In the genomic region with DNA sequence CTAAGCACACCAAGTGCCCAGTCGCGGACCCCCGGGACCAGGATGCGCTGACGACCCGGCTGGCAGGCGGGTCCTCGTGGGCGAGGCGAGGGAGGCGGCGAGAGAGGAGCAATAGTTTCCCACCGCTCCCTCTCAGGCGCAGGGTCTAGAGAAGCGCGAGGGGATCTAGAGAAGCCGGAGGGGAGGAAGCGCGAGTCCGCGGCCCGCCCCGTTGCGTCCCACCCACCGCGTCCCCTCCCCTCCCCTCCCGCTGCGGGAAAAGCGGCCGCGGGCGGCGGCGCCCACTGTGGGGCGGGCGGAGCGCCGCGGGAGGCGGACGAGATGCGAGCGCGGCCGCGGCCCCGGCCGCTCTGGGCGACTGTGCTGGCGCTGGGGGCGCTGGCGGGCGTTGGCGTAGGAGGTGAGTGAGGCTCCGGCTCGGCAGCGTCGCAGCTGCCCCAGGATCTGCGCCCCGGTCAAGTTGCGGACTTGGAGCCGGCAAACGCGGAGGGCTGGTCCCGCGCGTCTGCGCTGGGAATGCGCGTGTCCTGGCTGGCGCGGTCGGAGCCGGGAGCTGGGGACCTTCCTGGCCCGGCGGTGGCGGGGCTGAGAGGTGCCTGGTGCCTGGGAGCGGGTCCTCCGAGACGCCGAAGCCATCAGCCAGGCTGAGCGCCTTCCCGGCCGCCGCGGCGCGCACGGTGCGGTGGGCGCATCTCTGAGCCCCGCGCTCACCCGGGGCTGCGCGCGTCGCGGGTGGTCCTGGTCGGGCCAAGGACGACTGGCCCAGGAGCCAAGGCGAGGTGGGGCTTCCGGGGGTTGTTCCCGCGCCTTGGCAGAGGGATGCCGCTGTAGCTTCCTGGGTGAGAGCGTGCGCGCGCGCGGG, we compare ENCODE assay signal across 1 cellular context.
TF ChIP-seq lines count a peak whose summit lies in the region.

A gene (plus strand): TSS at position 287 of the 862 bp plus-strand sequence. CDS start 35 bp downstream, at position 322.

TF ChIP-seq in HepG2, 621 proteins besides CTCF, POLR2A, EP300 and RAD21 (continued from another document and continues in another):
- TF ChIP-seq, protein P1, sequence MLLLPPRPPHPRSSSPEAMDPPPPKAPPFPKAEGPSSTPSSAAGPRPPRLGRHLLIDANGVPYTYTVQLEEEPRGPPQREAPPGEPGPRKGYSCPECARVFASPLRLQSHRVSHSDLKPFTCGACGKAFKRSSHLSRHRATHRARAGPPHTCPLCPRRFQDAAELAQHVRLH (CRISPR knock-in tag; IDR thresholded peaks at IDR 0.05; ENCODE audit: borderline replicate concordance, low read depth) = 0 out of 2 replicates have a peak, but pooled peaks have one; percentile 20
- TF ChIP-seq TBX3 (IDR thresholded peaks at IDR 0.05; ENCODE audit: borderline replicate concordance) = no peak
- TF ChIP-seq ZNF652 (CRISPR knock-in tag; IDR thresholded peaks at IDR 0.05; ENCODE audit: borderline replicate concordance, low read depth) = no peak
- no peak for TF ChIP-seq GABPA (IDR thresholded peaks at IDR 0.05; ENCODE audit: low read depth, low read length)
- TF ChIP-seq GABPA (CRISPR knock-in tag; IDR thresholded peaks at IDR 0.05; ENCODE audit: low read depth) = no peak
- no peak for TF ChIP-seq IRX3 (CRISPR knock-in tag; IDR thresholded peaks at IDR 0.05; ENCODE audit: borderline replicate concordance, low read depth)
- TF ChIP-seq NR2C2 (CRISPR knock-in tag; IDR thresholded peaks at IDR 0.05; ENCODE audit: borderline replicate concordance) = no peak
- TF ChIP-seq ZSCAN31 (CRISPR knock-in tag; IDR thresholded peaks at IDR 0.05; ENCODE audit: low read depth) = peak; percentile 67; the same call in 1 of the 2 replicates
- TF ChIP-seq ZNF282 (IDR thresholded peaks at IDR 0.05; ENCODE audit: partially characterized antibody) = no peak
- no peak for TF ChIP-seq RFX3 (CRISPR knock-in tag; IDR thresholded peaks at IDR 0.05)
- no peak for TF ChIP-seq PRMT3 (CRISPR knock-in tag; IDR thresholded peaks at IDR 0.05; ENCODE audit: borderline replicate concordance, low read depth)
- TF ChIP-seq, protein P2, sequence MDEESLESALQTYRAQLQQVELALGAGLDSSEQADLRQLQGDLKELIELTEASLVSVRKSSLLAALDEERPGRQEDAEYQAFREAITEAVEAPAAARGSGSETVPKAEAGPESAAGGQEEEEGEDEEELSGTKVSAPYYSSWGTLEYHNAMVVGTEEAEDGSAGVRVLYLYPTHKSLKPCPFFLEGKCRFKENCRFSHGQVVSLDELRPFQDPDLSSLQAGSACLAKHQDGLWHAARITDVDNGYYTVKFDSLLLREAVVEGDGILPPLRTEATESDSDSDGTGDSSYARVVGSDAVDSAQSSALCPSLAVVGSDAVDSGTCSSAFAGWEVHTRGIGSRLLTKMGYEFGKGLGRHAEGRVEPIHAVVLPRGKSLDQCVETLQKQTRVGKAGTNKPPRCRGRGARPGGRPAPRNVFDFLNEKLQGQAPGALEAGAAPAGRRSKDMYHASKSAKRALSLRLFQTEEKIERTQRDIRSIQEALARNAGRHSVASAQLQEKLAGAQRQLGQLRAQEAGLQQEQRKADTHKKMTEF (CRISPR knock-in tag; IDR thresholded peaks at IDR 0.05) = no peak
- TF ChIP-seq NBN (conservative IDR thresholded peaks at IDR 0.05) = no peak
- TF ChIP-seq, protein P3, sequence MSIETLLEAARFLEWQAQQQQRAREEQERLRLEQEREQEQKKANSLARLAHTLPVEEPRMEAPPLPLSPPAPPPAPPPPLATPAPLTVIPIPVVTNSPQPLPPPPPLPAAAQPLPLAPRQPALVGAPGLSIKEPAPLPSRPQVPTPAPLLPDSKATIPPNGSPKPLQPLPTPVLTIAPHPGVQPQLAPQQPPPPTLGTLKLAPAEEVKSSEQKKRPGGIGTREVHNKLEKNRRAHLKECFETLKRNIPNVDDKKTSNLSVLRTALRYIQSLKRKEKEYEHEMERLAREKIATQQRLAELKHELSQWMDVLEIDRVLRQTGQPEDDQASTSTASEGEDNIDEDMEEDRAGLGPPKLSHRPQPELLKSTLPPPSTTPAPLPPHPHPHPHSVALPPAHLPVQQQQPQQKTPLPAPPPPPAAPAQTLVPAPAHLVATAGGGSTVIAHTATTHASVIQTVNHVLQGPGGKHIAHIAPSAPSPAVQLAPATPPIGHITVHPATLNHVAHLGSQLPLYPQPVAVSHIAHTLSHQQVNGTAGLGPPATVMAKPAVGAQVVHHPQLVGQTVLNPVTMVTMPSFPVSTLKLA (IDR thresholded peaks at IDR 0.05) = no peak
- TF ChIP-seq ZNF709 (CRISPR knock-in tag; IDR thresholded peaks at IDR 0.05) = no peak
- TF ChIP-seq, protein P4, sequence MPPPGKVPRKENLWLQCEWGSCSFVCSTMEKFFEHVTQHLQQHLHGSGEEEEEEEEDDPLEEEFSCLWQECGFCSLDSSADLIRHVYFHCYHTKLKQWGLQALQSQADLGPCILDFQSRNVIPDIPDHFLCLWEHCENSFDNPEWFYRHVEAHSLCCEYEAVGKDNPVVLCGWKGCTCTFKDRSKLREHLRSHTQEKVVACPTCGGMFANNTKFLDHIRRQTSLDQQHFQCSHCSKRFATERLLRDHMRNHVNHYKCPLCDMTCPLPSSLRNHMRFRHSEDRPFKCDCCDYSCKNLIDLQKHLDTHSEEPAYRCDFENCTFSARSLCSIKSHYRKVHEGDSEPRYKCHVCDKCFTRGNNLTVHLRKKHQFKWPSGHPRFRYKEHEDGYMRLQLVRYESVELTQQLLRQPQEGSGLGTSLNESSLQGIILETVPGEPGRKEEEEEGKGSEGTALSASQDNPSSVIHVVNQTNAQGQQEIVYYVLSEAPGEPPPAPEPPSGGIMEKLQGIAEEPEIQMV (CRISPR knock-in tag; IDR thresholded peaks at IDR 0.05; ENCODE audit: low read depth) = peak; percentile 57; the same call in 1 of the 2 replicates
- TF ChIP-seq HIVEP1 (CRISPR knock-in tag; IDR thresholded peaks at IDR 0.05) = no peak
- no peak for TF ChIP-seq KLF15 (CRISPR knock-in tag; IDR thresholded peaks at IDR 0.05; ENCODE audit: borderline replicate concordance)
- TF ChIP-seq ZFP36 (IDR thresholded peaks at IDR 0.05; ENCODE audit: borderline replicate concordance, low read depth, low read length, partially characterized antibody) = no peak
- TF ChIP-seq, protein P5, sequence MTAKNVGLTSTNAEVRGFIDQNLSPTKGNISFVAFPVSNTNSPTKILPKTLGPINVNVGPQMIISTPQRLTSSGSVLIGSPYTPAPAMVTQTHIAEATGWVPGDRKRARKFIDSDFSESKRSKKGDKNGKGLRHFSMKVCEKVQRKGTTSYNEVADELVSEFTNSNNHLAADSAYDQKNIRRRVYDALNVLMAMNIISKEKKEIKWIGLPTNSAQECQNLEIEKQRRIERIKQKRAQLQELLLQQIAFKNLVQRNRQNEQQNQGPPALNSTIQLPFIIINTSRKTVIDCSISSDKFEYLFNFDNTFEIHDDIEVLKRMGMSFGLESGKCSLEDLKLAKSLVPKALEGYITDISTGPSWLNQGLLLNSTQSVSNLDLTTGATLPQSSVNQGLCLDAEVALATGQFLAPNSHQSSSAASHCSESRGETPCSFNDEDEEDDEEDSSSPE (CRISPR knock-in tag; IDR thresholded peaks at IDR 0.05) = peak; percentile 23; the same call in 1 of the 2 replicates
- TF ChIP-seq DR1 (CRISPR knock-in tag; IDR thresholded peaks at IDR 0.05) = no peak
- TF ChIP-seq PAX8 (CRISPR knock-in tag; IDR thresholded peaks at IDR 0.05; ENCODE audit: borderline replicate concordance) = peak; percentile 84; the same call in 1 of the 2 replicates
- TF ChIP-seq, protein P6, sequence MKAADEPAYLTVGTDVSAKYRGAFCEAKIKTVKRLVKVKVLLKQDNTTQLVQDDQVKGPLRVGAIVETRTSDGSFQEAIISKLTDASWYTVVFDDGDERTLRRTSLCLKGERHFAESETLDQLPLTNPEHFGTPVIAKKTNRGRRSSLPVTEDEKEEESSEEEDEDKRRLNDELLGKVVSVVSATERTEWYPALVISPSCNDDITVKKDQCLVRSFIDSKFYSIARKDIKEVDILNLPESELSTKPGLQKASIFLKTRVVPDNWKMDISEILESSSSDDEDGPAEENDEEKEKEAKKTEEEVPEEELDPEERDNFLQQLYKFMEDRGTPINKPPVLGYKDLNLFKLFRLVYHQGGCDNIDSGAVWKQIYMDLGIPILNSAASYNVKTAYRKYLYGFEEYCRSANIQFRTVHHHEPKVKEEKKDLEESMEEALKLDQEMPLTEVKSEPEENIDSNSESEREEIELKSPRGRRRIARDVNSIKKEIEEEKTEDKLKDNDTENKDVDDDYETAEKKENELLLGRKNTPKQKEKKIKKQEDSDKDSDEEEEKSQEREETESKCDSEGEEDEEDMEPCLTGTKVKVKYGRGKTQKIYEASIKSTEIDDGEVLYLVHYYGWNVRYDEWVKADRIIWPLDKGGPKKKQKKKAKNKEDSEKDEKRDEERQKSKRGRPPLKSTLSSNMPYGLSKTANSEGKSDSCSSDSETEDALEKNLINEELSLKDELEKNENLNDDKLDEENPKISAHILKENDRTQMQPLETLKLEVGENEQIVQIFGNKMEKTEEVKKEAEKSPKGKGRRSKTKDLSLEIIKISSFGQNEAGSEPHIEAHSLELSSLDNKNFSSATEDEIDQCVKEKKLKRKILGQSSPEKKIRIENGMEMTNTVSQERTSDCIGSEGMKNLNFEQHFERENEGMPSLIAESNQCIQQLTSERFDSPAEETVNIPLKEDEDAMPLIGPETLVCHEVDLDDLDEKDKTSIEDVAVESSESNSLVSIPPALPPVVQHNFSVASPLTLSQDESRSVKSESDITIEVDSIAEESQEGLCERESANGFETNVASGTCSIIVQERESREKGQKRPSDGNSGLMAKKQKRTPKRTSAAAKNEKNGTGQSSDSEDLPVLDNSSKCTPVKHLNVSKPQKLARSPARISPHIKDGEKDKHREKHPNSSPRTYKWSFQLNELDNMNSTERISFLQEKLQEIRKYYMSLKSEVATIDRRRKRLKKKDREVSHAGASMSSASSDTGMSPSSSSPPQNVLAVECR (CRISPR knock-in tag; IDR thresholded peaks at IDR 0.05; ENCODE audit: borderline replicate concordance) = peak; percentile 56; the same call in 1 of the 2 replicates
- TF ChIP-seq ZNF747 (CRISPR knock-in tag; IDR thresholded peaks at IDR 0.05; ENCODE audit: borderline replicate concordance) = no peak
- no peak for TF ChIP-seq ZNF562 (CRISPR knock-in tag; IDR thresholded peaks at IDR 0.05; ENCODE audit: borderline replicate concordance)
- TF ChIP-seq, protein P7, sequence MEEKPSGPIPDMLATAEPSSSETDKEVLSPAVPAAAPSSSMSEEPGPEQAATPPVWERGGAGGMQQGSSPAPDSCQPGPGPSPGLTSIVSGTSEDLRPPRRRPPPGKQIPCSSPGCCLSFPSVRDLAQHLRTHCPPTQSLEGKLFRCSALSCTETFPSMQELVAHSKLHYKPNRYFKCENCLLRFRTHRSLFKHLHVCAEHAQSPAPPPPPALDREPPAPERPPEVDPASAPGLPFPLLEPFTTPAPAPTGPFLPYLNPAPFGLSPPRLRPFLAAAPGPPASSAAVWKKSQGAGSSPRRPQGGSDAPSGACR (CRISPR knock-in tag; IDR thresholded peaks at IDR 0.05) = no peak
- TF ChIP-seq ZMYM2 (CRISPR knock-in tag; IDR thresholded peaks at IDR 0.05) = no peak
- TF ChIP-seq ZFP36L2 (CRISPR knock-in tag; IDR thresholded peaks at IDR 0.05) = no peak
- TF ChIP-seq, protein P8, sequence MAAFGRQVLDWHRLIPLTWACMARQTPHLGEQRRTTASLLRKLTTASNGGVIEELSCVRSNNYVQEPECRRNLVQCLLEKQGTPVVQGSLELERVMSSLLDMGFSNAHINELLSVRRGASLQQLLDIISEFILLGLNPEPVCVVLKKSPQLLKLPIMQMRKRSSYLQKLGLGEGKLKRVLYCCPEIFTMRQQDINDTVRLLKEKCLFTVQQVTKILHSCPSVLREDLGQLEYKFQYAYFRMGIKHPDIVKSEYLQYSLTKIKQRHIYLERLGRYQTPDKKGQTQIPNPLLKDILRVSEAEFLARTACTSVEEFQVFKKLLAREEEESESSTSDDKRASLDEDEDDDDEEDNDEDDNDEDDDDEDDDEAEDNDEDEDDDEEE (CRISPR knock-in tag; IDR thresholded peaks at IDR 0.05) = no peak
- TF ChIP-seq MAFG (CRISPR knock-in tag; IDR thresholded peaks at IDR 0.05) = no peak
- no peak for TF ChIP-seq ZNF331 (CRISPR knock-in tag; IDR thresholded peaks at IDR 0.05)
- no peak for TF ChIP-seq RFX5 (IDR thresholded peaks at IDR 0.05; ENCODE audit: low read depth, low read length)
- no peak for TF ChIP-seq ZNF232 (CRISPR knock-in tag; IDR thresholded peaks at IDR 0.05; ENCODE audit: borderline replicate concordance)
- no peak for TF ChIP-seq CBX2 (IDR thresholded peaks at IDR 0.05; ENCODE audit: low read depth, low read length)
- no peak; the same call in 1 of the 2 replicates for TF ChIP-seq CBX2 (CRISPR knock-in tag; IDR thresholded peaks at IDR 0.05; ENCODE audit: low read depth)
- no peak for TF ChIP-seq TAF15 (IDR thresholded peaks at IDR 0.05; ENCODE audit: low read depth, low read length, poor library complexity, severe bottlenecking)
- TF ChIP-seq, protein P9, sequence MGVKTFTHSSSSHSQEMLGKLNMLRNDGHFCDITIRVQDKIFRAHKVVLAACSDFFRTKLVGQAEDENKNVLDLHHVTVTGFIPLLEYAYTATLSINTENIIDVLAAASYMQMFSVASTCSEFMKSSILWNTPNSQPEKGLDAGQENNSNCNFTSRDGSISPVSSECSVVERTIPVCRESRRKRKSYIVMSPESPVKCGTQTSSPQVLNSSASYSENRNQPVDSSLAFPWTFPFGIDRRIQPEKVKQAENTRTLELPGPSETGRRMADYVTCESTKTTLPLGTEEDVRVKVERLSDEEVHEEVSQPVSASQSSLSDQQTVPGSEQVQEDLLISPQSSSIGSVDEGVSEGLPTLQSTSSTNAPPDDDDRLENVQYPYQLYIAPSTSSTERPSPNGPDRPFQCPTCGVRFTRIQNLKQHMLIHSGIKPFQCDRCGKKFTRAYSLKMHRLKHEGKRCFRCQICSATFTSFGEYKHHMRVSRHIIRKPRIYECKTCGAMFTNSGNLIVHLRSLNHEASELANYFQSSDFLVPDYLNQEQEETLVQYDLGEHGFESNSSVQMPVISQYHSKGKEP (CRISPR knock-in tag; IDR thresholded peaks at IDR 0.05) = no peak
